ENCODE assay signal across 1 cellular context in the genomic region with DNA sequence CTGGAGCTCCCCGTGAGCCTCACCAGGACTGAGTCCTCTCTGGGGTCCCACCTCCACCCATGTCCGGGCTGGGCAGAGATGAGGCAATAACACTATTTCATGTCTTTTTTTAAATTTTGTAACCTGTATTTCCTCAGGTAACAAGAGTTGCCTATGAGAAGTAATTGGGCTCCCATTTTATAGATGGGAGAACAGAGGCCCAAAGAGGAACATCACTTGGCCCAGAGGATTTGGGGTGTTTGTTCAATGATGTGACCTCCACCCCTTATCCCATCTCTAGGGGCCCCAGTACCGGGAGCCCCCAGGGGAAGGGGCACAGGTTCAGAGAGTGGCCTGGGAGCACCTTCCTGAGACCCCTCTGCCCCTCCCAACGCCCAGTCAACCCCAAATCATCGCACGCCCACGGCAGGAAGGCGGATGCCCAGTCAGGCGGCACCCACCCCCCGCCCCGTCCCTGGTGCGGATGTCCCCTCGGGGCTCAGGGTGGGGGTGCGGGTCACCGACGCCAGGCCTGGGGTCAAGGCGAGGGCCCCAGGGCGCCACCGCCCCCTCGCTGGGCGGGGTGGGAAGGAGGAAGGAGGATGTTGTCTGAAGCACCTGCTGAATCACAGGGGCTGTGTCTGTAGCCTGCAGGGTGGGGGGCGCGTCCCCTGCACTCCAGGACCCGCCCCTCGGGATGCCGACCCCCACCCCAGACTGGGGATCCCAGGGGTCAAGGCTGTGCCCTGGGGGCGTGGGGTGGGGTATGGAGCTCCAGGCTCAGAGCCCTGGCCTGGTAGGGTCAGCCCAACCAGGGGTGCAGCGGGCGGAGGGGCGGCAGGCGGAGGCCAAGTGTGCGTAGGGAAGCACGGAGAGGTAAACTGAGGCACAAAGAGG.
TF ChIP-seq lines count a peak whose summit lies in the region.

No MANE protein-coding gene starts in this region.

TF ChIP-seq in HepG2, 621 proteins besides CTCF, POLR2A, EP300 and RAD21 (continued from another document):
- TF ChIP-seq ARID5B (CRISPR knock-in tag; IDR thresholded peaks at IDR 0.05) (0 out of 2 replicates have a peak, but pooled peaks have one; percentile 16), AGO2 (optimal IDR thresholded peaks at IDR 0.05; ENCODE audit: low read depth, low read length) (peak; percentile 64), IRX3 (CRISPR knock-in tag; IDR thresholded peaks at IDR 0.05; ENCODE audit: borderline replicate concordance, low read depth) (no peak), ZNF350 (CRISPR knock-in tag; IDR thresholded peaks at IDR 0.05; ENCODE audit: borderline replicate concordance, low read depth) (no peak), SSRP1 (CRISPR knock-in tag; IDR thresholded peaks at IDR 0.05) (0 out of 2 replicates have a peak, but pooled peaks have one; percentile 1), ETV5 (CRISPR knock-in tag; IDR thresholded peaks at IDR 0.05; ENCODE audit: borderline replicate concordance) (peak; percentile 59), CHCHD3 (CRISPR knock-in tag; IDR thresholded peaks at IDR 0.05) (0 out of 2 replicates have a peak, but pooled peaks have one; percentile 19), ZFP41 (CRISPR knock-in tag; IDR thresholded peaks at IDR 0.05; ENCODE audit: borderline replicate concordance) (no peak), HOXA3 (CRISPR knock-in tag; IDR thresholded peaks at IDR 0.05) (no peak), ZNF335 (CRISPR knock-in tag; IDR thresholded peaks at IDR 0.05) (no peak), ZNF605 (CRISPR knock-in tag; IDR thresholded peaks at IDR 0.05) (no peak), ZNF589 (CRISPR knock-in tag; conservative IDR thresholded peaks at IDR 0.05) (0 out of 2 replicates have a peak, but pooled peaks have one; percentile 38), ZNF3 (CRISPR knock-in tag; IDR thresholded peaks at IDR 0.05) (peak; percentile 46; the same call in 1 of the 2 replicates), NR2C2 (CRISPR knock-in tag; IDR thresholded peaks at IDR 0.05; ENCODE audit: borderline replicate concordance) (peak; percentile 3), ADNP (CRISPR knock-in tag; IDR thresholded peaks at IDR 0.05) (0 out of 2 replicates have a peak, but pooled peaks have one; percentile 7), NR2F6 (IDR thresholded peaks at IDR 0.05) (no peak), NR2F6 (CRISPR knock-in tag; IDR thresholded peaks at IDR 0.05) (peak; percentile 86), FOXA3 (CRISPR knock-in tag; IDR thresholded peaks at IDR 0.05) (0 out of 2 replicates have a peak, but pooled peaks have one; percentile 8), HNRNPK (IDR thresholded peaks at IDR 0.05; ENCODE audit: low read depth, low read length, poor library complexity, severe bottlenecking) (peak; percentile 60), ZNF414 (CRISPR knock-in tag; IDR thresholded peaks at IDR 0.05) (peak; percentile 76; the same call in 1 of the 2 replicates), ATF3 (CRISPR knock-in tag; IDR thresholded peaks at IDR 0.05) (0 out of 2 replicates have a peak, but pooled peaks have one; percentile 19), ZNF629 (CRISPR knock-in tag; conservative IDR thresholded peaks at IDR 0.05) (peak; percentile 97), ZNF670 (CRISPR knock-in tag; IDR thresholded peaks at IDR 0.05; ENCODE audit: borderline replicate concordance) (0 out of 2 replicates have a peak, but pooled peaks have one; percentile 10), NCOA2 (CRISPR knock-in tag; IDR thresholded peaks at IDR 0.05) (no peak; the same call in 1 of the 2 replicates), EED (CRISPR knock-in tag; IDR thresholded peaks at IDR 0.05) (0 out of 2 replicates have a peak, but pooled peaks have one; percentile 6), THAP9 (CRISPR knock-in tag; IDR thresholded peaks at IDR 0.05; ENCODE audit: borderline replicate concordance) (no peak), SAP130 (CRISPR knock-in tag; IDR thresholded peaks at IDR 0.05; ENCODE audit: low read depth) (peak; percentile 59)
- TF ChIP-seq, protein P1, sequence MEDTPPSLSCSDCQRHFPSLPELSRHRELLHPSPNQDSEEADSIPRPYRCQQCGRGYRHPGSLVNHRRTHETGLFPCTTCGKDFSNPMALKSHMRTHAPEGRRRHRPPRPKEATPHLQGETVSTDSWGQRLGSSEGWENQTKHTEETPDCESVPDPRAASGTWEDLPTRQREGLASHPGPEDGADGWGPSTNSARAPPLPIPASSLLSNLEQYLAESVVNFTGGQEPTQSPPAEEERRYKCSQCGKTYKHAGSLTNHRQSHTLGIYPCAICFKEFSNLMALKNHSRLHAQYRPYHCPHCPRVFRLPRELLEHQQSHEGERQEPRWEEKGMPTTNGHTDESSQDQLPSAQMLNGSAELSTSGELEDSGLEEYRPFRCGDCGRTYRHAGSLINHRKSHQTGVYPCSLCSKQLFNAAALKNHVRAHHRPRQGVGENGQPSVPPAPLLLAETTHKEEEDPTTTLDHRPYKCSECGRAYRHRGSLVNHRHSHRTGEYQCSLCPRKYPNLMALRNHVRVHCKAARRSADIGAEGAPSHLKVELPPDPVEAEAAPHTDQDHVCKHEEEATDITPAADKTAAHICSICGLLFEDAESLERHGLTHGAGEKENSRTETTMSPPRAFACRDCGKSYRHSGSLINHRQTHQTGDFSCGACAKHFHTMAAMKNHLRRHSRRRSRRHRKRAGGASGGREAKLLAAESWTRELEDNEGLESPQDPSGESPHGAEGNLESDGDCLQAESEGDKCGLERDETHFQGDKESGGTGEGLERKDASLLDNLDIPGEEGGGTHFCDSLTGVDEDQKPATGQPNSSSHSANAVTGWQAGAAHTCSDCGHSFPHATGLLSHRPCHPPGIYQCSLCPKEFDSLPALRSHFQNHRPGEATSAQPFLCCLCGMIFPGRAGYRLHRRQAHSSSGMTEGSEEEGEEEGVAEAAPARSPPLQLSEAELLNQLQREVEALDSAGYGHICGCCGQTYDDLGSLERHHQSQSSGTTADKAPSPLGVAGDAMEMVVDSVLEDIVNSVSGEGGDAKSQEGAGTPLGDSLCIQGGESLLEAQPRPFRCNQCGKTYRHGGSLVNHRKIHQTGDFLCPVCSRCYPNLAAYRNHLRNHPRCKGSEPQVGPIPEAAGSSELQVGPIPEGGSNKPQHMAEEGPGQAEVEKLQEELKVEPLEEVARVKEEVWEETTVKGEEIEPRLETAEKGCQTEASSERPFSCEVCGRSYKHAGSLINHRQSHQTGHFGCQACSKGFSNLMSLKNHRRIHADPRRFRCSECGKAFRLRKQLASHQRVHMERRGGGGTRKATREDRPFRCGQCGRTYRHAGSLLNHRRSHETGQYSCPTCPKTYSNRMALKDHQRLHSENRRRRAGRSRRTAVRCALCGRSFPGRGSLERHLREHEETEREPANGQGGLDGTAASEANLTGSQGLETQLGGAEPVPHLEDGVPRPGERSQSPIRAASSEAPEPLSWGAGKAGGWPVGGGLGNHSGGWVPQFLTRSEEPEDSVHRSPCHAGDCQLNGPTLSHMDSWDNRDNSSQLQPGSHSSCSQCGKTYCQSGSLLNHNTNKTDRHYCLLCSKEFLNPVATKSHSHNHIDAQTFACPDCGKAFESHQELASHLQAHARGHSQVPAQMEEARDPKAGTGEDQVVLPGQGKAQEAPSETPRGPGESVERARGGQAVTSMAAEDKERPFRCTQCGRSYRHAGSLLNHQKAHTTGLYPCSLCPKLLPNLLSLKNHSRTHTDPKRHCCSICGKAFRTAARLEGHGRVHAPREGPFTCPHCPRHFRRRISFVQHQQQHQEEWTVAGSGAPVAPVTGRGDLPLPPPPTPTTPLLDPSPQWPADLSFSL (CRISPR knock-in tag; IDR thresholded peaks at IDR 0.05): no peak
